8 cellular contexts compared by ENCODE assay signal in the genomic region with DNA sequence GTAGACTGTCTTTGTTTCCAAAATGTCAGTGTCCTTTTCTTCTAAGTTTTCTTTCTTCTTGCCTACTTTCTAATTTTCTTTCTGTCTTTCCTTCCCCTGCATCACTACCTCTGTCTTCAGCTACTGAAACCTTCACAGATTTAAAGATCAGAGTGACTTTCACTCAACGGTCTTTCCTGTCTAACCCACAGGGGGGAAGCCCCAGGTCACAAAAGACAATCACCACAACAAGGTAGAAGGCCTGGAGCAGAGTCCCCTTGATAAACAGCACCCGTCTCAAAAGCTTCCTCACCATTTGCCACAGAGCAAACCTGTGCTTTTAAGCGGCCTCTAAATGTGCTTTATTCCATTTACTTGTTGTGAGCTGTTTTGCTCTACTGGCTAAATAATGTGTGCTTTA.
A peak's percentile ranks its signal among the peaks of the same experiment; 100 is the strongest.
DNase-seq lines count a peak whose midpoint lies in the region; ATAC-seq and TF ChIP-seq lines count a peak whose summit lies in the region.

No MANE protein-coding gene starts in this region.

- no peak for TF ChIP-seq CTCF in RWPE1 (conservative IDR thresholded peaks at IDR 0.05; ENCODE audit: low read depth)

- DNase-seq in T-cell (peak; percentile 7 to 83 (median 52)), islet precursor cell (peak; percentile 67), SIG-M5 (lab: John Stamatoyannopoulos, UW) (no peak), RWPE1 (ENCODE audit: low spot score) (no peak), DMS53 treated with DMSO at 0.1 percent for 48 hours (lab: John Stamatoyannopoulos, UW; ENCODE audit: unreplicated experiment) (no peak)

- CTCF ChIA-PET in T-cell (lab: Charles Lee): interaction anchor here in 1 of 2 donors (0.6 to 1.4 kb wide), 2 partner anchors 12 to 662 kb away, joined by 3 to 9 read pairs; no protein-coding TSS in a partner anchor
- CTCF ChIA-PET in RWPE1 (lab: Yijun Ruan, JAX): no interaction called here

- no peak overlapping the region for H3K27ac ChIP-seq in RWPE1

- H3K9me3 Mint-ChIP-seq in T-cell: peaks cover 0 to 2% (median 0%) of the 10 kb centered on the region in 3 donors

- no peaks in the 10 kb centered on the region for H3K36me3 Mint-ChIP-seq in T-cell

- POLR2A ChIA-PET in T-cell (lab: Charles Lee) (no interaction called here), RWPE1 (lab: Yijun Ruan, JAX; ENCODE audit: low non-redundant PET) (no interaction called here)

- H3K27me3 Mint-ChIP-seq in T-cell: no peaks in the 10 kb centered on the region

- H3K4me3 Mint-ChIP-seq in T-cell: peak overlapping the region; percentile 13 to 55 (median 26)

- ATAC-seq in GM18868 (IDR thresholded peaks at IDR 0.05; ENCODE audit: unreplicated experiment): peak; percentile 98
- peak; percentile 96 for ATAC-seq in HG02678 (IDR thresholded peaks at IDR 0.05; ENCODE audit: unreplicated experiment)
- peak; percentile 92 to 98 (median 94) for ATAC-seq in T-cell (replicated peaks in 1 of 4)
- ATAC-seq in HG03045 (IDR thresholded peaks at IDR 0.05; ENCODE audit: unreplicated experiment): no peak

- peaks cover 37 to 45% (median 42%) of the 10 kb centered on the region in 3 donors for H3K4me1 Mint-ChIP-seq in T-cell

- peak overlapping the region; percentile 65 to 69 for H3K27ac Mint-ChIP-seq in T-cell

Comparison
In these comparisons a context has a peak if more than half of its experiments do, and no peak if none do; other contexts are left out.
1. DNase-seq: peak in T-cell (34 of 34) and islet precursor cell (single experiment); none in SIG-M5 (single experiment), RWPE1 (single experiment) and DMS53 treated with DMSO at 0.1 percent for 48 hours (single experiment).